12 cellular contexts compared by ENCODE assay signal in the genomic region with DNA sequence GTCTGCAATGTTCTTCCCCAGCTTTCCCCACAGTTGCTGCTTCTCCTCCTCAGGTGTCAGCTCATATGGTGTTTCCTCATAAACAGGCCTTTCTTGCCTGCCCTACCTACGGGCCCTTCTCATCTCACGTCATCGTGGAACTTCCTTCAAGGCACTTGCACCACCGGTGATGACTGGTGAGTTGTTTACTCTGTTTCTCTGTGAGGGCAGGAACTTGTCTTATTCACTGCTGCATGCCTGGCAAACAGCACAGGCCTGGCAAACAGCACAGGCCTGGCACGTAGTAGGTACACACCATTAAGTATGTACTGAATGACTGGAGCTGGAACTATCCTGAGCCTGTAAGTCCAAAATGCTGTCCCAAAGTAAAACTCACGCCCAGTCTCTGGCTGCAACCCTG. TPM values are rescaled to one million over a fixed set of nuclear protein-coding genes. Genes with fewer than 3 reads are reported as not detected.
DNase-seq lines count a peak whose midpoint lies in the region; ATAC-seq and TF ChIP-seq lines count a peak whose summit lies in the region.
"Had no signal": no experiment of that assay in that cellular context is flagged by ENCODE, and none has a peak within 500 bp of the region (broad histone marks: within the 10 kb centered on the region; RNA-seq: fewer than 3 reads in every experiment).

No MANE protein-coding gene starts in this region.

- no peak for TF ChIP-seq CTCF in upper lobe of right lung (IDR thresholded peaks at IDR 0.05)

- no peaks in the 10 kb centered on the region for H3K27me3 ChIP-seq in upper lobe of right lung

- H3K9me3 ChIP-seq in upper lobe of right lung = no peaks in the 10 kb centered on the region
- H3K9me3 ChIP-seq: left ventricle myocardium inferior had no signal

- peaks cover 59% of the 10 kb centered on the region for H3K36me3 ChIP-seq in upper lobe of right lung

- DNase-seq in stimulated activated CD4-positive, alpha-beta T cell treated with anti-CD3 and anti-CD28 coated beads, Interleukin-2, amount 100 ng/mL, for 4 hours (ENCODE audit: low read depth) = peak; percentile 28
- DNase-seq in stimulated activated CD4-positive, alpha-beta T cell treated with anti-CD3 and anti-CD28 coated beads, Interleukin-2, amount 100 ng/mL, for 24 hours = no peak
- DNase-seq in activated naive CD4-positive, alpha-beta T cell treated with Interleukin-2 at 50 U/mL for 16 hours = peak; percentile 11
- DNase-seq in left colon (no peak), upper lobe of right lung (no peak), midbrain (lab: John Stamatoyannopoulos, UW) (no peak), RKO (ENCODE audit: low spot score) (no peak)
- DNase-seq: AML-193, amniotic stem cell, left ventricle myocardium inferior, T1000 had no signal

- no peak overlapping the region for H3K4me3 ChIP-seq in upper lobe of right lung
- H3K4me3 ChIP-seq: left ventricle myocardium inferior had no signal

- peaks cover 2% of the 10 kb centered on the region for H3K4me1 ChIP-seq in upper lobe of right lung

- peak; percentile 67 for ATAC-seq in left colon
- peak; percentile 86 for ATAC-seq in upper lobe of right lung
- no peak for ATAC-seq in HG03442 (IDR thresholded peaks at IDR 0.05; ENCODE audit: unreplicated experiment)

- H3K27ac ChIP-seq in upper lobe of right lung = no peak overlapping the region
- H3K27ac ChIP-seq: left ventricle myocardium inferior had no signal

- intact Hi-C loops in left colon (cut with DNase I, micrococcal nuclease) (no loop called here), upper lobe of right lung (cut with DNase I) (no loop called here)

RNA-seq across cellular contexts. Expression of gene STK40, which starts 25.8 kb away (rescaled TPM):
- total RNA-seq in left colon = 10 to 100 TPM; 55.6 to 67.0 TPM
- 78.9 TPM for total RNA-seq in upper lobe of right lung

RNA-seq across cellular contexts. Expression of gene EVA1B, which starts 36.5 kb away (rescaled TPM):
- total RNA-seq in left colon (1 to 10 TPM; 2.9 to 8.9 TPM), upper lobe of right lung (27.2 TPM)

RNA-seq across cellular contexts. Expression of gene LSM10, which starts 37.8 kb away (rescaled TPM):
- total RNA-seq in left colon = 10 to 100 TPM; 24.1 to 24.2 TPM
- 39.4 TPM for total RNA-seq in upper lobe of right lung

RNA-seq across cellular contexts. Expression of gene SH3D21, which starts 53.7 kb away (rescaled TPM):
- total RNA-seq in left colon (10 to 100 TPM; 14.6 to 30.6 TPM), upper lobe of right lung (10.2 TPM)

Comparison
In these comparisons a context has a peak if more than half of its experiments do, and no peak if none do; other contexts are left out.
1. DNase-seq: peak in stimulated activated CD4-positive, alpha-beta T cell treated with anti-CD3 and anti-CD28 coated beads, Interleukin-2, amount 100 ng/mL, for 4 hours (single experiment) and activated naive CD4-positive, alpha-beta T cell treated with Interleukin-2 at 50 U/mL for 16 hours (single experiment); none in stimulated activated CD4-positive, alpha-beta T cell treated with anti-CD3 and anti-CD28 coated beads, Interleukin-2, amount 100 ng/mL, for 24 hours (0 of 2), left colon (0 of 2), upper lobe of right lung (single experiment), midbrain (single experiment) and RKO (single experiment).